In the genomic region with DNA sequence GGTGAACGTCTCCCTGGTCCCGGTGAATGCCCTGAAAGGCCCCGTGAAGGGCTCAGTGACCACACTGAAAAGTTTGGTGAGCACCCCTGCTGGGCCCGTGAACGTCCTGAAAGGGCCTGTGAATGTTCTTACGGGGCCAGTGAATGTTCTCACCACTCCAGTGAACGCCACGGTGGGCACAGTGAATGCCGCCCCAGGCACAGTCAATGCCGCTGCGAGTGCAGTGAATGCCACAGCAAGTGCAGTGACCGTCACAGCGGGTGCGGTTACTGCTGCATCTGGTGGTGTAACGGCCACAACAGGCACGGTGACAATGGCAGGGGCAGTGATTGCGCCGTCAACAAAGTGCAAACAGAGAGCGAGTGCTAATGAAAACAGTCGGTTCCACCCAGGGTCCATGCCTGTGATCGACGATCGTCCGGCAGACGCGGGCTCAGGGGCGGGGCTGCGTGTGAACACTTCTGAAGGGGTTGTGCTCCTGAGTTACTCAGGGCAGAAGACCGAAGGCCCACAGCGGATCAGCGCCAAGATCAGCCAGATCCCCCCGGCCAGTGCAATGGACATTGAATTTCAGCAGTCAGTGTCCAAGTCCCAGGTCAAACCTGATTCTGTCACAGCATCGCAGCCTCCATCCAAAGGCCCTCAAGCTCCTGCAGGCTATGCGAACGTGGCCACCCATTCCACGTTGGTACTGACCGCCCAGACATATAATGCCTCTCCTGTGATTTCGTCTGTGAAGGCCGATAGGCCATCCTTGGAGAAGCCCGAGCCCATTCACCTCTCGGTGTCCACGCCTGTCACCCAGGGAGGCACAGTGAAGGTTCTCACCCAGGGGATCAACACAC, we compare ENCODE assay signal across 14 cellular contexts.
"Had no signal": no experiment of that assay in that cellular context is flagged by ENCODE, and none has a peak within 500 bp of the region (broad histone marks: within the 10 kb centered on the region; RNA-seq: fewer than 3 reads in every experiment).

No MANE protein-coding gene starts in this region.

- H3K27ac Mint-ChIP-seq: stimulated activated naive CD8-positive, alpha-beta T cell treated with anti-CD3 and anti-CD28 coated beads, Interleukin-15, Interleukin-2, amounts not matched to agents 100 ng/mL and 50 ng/mL, for 24 hours had no signal

- H3K4me1 ChIP-seq: prostate gland had no signal

- H3K4me3 Mint-ChIP-seq: natural killer cell; stimulated activated naive CD8-positive, alpha-beta T cell treated with anti-CD3 and anti-CD28 coated beads, Interleukin-15, Interleukin-2, amounts not matched to agents 100 ng/mL and 50 ng/mL, for 24 hours had no signal

- H3K9me3 ChIP-seq: mucosa of descending colon, prostate gland, sigmoid colon, testis had no signal

- DNase-seq: activated CD4-positive, alpha-beta T cell treated with anti-CD3 and anti-CD28 coated beads, Interleukin-2, amount 50 U/mL, for 1 hour; activated naive CD4-positive, alpha-beta T cell treated with anti-CD3 and anti-CD28 coated beads, Interleukin-2, amount 50 U/mL, for 16 hours; anterior cingulate cortex; dermis blood vessel endothelial cell; glutamatergic neuron; left cardiac atrium; mucosa of descending colon; natural killer cell; nucleus accumbens; sigmoid colon; stimulated activated CD4-positive, alpha-beta T cell treated with anti-CD3 and anti-CD28 coated beads, Interleukin-2, amount 100 ng/mL, for 24 hours; testis had no signal

- H3K27me3 ChIP-seq: sigmoid colon, testis had no signal

- H3K27ac ChIP-seq: prostate gland, sigmoid colon, testis had no signal

- H3K9me3 Mint-ChIP-seq: natural killer cell; stimulated activated naive CD8-positive, alpha-beta T cell treated with anti-CD3 and anti-CD28 coated beads, Interleukin-15, Interleukin-2, amounts not matched to agents 100 ng/mL and 50 ng/mL, for 24 hours had no signal

- ATAC-seq: mucosa of descending colon, natural killer cell had no signal

- H3K4me3 ChIP-seq: mucosa of descending colon, prostate gland, sigmoid colon, testis had no signal

- H3K27me3 Mint-ChIP-seq: stimulated activated naive CD8-positive, alpha-beta T cell treated with anti-CD3 and anti-CD28 coated beads, Interleukin-15, Interleukin-2, amounts not matched to agents 100 ng/mL and 50 ng/mL, for 24 hours had no signal
